Comparison of ENCODE assay signal across 11 cellular contexts in the genomic region with DNA sequence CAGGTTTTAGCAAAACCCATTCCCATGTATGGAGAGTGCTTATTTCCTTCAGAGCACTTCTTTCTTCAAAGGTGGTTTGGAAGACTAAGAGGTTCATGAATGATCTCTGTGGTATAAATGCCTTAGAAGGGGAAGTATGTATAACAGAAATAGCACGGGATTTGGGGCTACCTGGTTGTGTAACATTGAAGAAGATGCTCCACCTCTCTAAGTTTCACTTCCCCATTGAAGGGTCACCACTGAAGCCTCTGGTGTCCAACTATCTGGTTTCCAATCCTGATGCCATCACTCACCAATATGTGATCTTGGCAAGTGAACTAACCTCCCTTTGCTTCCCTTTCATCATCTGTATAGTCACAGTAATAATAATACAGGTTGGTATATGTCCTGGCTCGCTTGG. TPM values are rescaled to one million over a fixed set of nuclear protein-coding genes. Genes with fewer than 3 reads are reported as not detected.
A peak's percentile ranks its signal among the peaks of the same experiment; 100 is the strongest.
DNase-seq lines count a peak whose midpoint lies in the region; ATAC-seq lines count a peak whose summit lies in the region.
"Had no signal": no experiment of that assay in that cellular context is flagged by ENCODE, and none has a peak within 500 bp of the region (broad histone marks: within the 10 kb centered on the region; RNA-seq: fewer than 3 reads in every experiment).

No MANE protein-coding gene starts in this region.

- peak; percentile 94 for DNase-seq in NOMO-1 treated with DMSO at 0.1 percent for 48 hours (lab: John Stamatoyannopoulos, UW; ENCODE audit: unreplicated experiment)
- DNase-seq in NCI-H69 (lab: John Stamatoyannopoulos, UW): no peak
- no peak for DNase-seq in NCI-H1436 (lab: John Stamatoyannopoulos, UW)
- DNase-seq in HT-29 (ENCODE audit: low spot score): no peak
- no peak for DNase-seq in NCI-H510A (lab: John Stamatoyannopoulos, UW)
- DNase-seq: activated CD4-positive, CD25-positive, alpha-beta regulatory T cell; activated naive CD4-positive, alpha-beta T cell treated with anti-CD3 and anti-CD28 coated beads, Interleukin-2, amount 10 ng/mL, durations not matched to agents 7 days and 5 days had no signal

- ATAC-seq in GM18502 (IDR thresholded peaks at IDR 0.05; ENCODE audit: poor library complexity, unreplicated experiment) (peak; percentile 95), GM21390 (IDR thresholded peaks at IDR 0.05; ENCODE audit: unreplicated experiment) (peak; percentile 96), HG03066 (IDR thresholded peaks at IDR 0.05; ENCODE audit: low read depth, unreplicated experiment) (peak; percentile 95)
- ATAC-seq: Panc1 had no signal

RNA-seq across cellular contexts. Expression of a gene that starts 37.2 kb away (rescaled TPM):
- total RNA-seq in HT-29 (2014; rRNA removed; shearing (Covaris generic)): 45.2 and 56.8 TPM in 2 replicates
